19 cellular contexts compared by ENCODE assay signal in genomic region chr17:55925440-55925839, GRCh38.
"Had no signal": no experiment of that assay in that cellular context is flagged by ENCODE, and none has a peak within 500 bp of the region (broad histone marks: within the 10 kb centered on the region; RNA-seq: fewer than 3 reads in every experiment).

No MANE protein-coding gene starts in this region.

- ATAC-seq: Panc1, PC-3 had no signal

- H3K27ac ChIP-seq: RWPE1 had no signal

- DNase-seq: Karpas-422, KG1, MM.1S, NCI-H1092 treated with DMSO at 0.1 percent for 48 hours, NCI-H1417, NCI-H1436 treated with DMSO at 0.1 percent for 48 hours, NCI-H1694, NCI-H187 treated with DMSO at 0.1 percent for 48 hours, NCI-H2029 treated with DMSO at 0.1 percent for 48 hours, NCI-H226, NCI-H446, NCI-H524 treated with DMSO at 0.1 percent for 48 hours, NCI-H774, PC-3, SHP77, SK-N-SH, SW 1271 had no signal

- H3K4me2 ChIP-seq: SK-N-SH had no signal

- H3K9me3 ChIP-seq: SK-N-SH had no signal

- H3K9ac ChIP-seq: SK-N-SH had no signal
